9 cellular contexts compared by ENCODE assay signal in genomic region chr7:54841772-54842707, GRCh38.
DNase-seq lines count a peak whose midpoint lies in the region; ATAC-seq, FAIRE-seq and TF ChIP-seq lines count a peak whose summit lies in the region.
"Had no signal": no experiment of that assay in that cellular context is flagged by ENCODE, and none has a peak within 500 bp of the region (broad histone marks: within the 10 kb centered on the region; RNA-seq: fewer than 3 reads in every experiment).

No MANE protein-coding gene starts in this region.

- H3K27ac ChIP-seq in RWPE1 (no peak overlapping the region), cardiac muscle cell (no peak overlapping the region), upper lobe of right lung (no peak overlapping the region)

- H3K4me3 ChIP-seq in cardiac muscle cell, result no peak overlapping the region
- H3K4me3 ChIP-seq in upper lobe of right lung, result no peak overlapping the region

- H3K36me3 ChIP-seq in cardiac muscle cell (no peaks in the 10 kb centered on the region), upper lobe of right lung (no peaks in the 10 kb centered on the region)

- H3K4me1 ChIP-seq in cardiac muscle cell (ENCODE audit: low read depth) (no peaks in the 10 kb centered on the region), upper lobe of right lung (no peaks in the 10 kb centered on the region)

- H3K27me3 ChIP-seq in cardiac muscle cell, result no peaks in the 10 kb centered on the region
- H3K27me3 ChIP-seq in upper lobe of right lung, result no peaks in the 10 kb centered on the region

- no peak for FAIRE-seq in frontal cortex (lab: Jason Lieb, UNC)
- FAIRE-seq: GM18507 had no signal

- TF ChIP-seq CTCF in RWPE1 (conservative IDR thresholded peaks at IDR 0.05; ENCODE audit: low read depth) (peak; percentile 20; the same call in 1 of the 2 replicates), cardiac muscle cell (IDR thresholded peaks at IDR 0.05; ENCODE audit: low read depth, low read length) (peak; percentile 42), upper lobe of right lung (IDR thresholded peaks at IDR 0.05) (peak; percentile 53)

- DNase-seq in Right ventricle myocardium inferior (ENCODE audit: missing footprints) (no peak), cardiac septum (ENCODE audit: low spot score) (no peak), RWPE1 (ENCODE audit: low spot score) (no peak), cardiac muscle cell (ENCODE audit: low read depth in 1 of 2, low spot score in 1 of 2) (peak; percentile 34 to 36), upper lobe of right lung (no peak), frontal cortex (ENCODE audit: low spot score in 2 of 2) (no peak), GM19238 (ENCODE audit: insufficient read length, low spot score) (no peak), germinal center (ENCODE audit: low spot score) (no peak)

- ATAC-seq in Right ventricle myocardium inferior (peak; percentile 38), upper lobe of right lung (peak; percentile 71)

- POLR2A ChIA-PET in RWPE1 (lab: Yijun Ruan, JAX; ENCODE audit: low non-redundant PET), result no interaction called here

- H3K9me3 ChIP-seq in cardiac muscle cell (ENCODE audit: low read depth) (no peaks in the 10 kb centered on the region), upper lobe of right lung (no peaks in the 10 kb centered on the region)

- intact Hi-C loops in Right ventricle myocardium inferior (cut with DNase I), result loop anchor here (2.0 kb wide), 1 partner anchor 413 kb away; no protein-coding TSS in a partner anchor
- intact Hi-C loops in cardiac septum (cut with DNase I), result loop anchor here (2.0 to 5.0 kb wide), 2 partner anchors 53 to 410 kb away; no protein-coding TSS in a partner anchor
- intact Hi-C loops in upper lobe of right lung (cut with DNase I), result no loop called here

- CTCF ChIA-PET in RWPE1 (lab: Yijun Ruan, JAX), result interaction anchor here (0.5 to 2.4 kb wide), 5 partner anchors 54 to 413 kb away, joined by 3 to 8 read pairs (median 4); no protein-coding TSS in a partner anchor

Comparison
In these comparisons a context has a peak if more than half of its experiments do, and no peak if none do; other contexts are left out.
1. DNase-seq: peak in cardiac muscle cell (2 of 2); none in Right ventricle myocardium inferior (single experiment), cardiac septum (single experiment), RWPE1 (single experiment), upper lobe of right lung (single experiment), frontal cortex (0 of 2), GM19238 (single experiment) and germinal center (single experiment).
2. Peak in every context shown above with its lines, with median percentiles within 50 percentile points of each other: CTCF ChIP-seq.